Comparison of ENCODE assay signal across 15 cellular contexts in genomic region chrX:7228226-7228625, GRCh38.
DNase-seq lines count a peak whose midpoint lies in the region; ATAC-seq and TF ChIP-seq lines count a peak whose summit lies in the region.
"Had no signal": no experiment of that assay in that cellular context is flagged by ENCODE, and none has a peak within 500 bp of the region (broad histone marks: within the 10 kb centered on the region; RNA-seq: fewer than 3 reads in every experiment).

No MANE protein-coding gene starts in this region.

- H3K4me1 ChIP-seq in DOHH2 (ENCODE audit: control insufficient read depth, low read length), result peaks cover 97% of the 10 kb centered on the region
- no peaks in the 10 kb centered on the region for H3K4me1 ChIP-seq in trophoblast cell (ENCODE audit: control insufficient read depth in 1 of 2, insufficient read depth in 2 of 2, low read length in 2 of 2)
- H3K4me1 ChIP-seq in testis, result no peaks in the 10 kb centered on the region

- peak overlapping the region; percentile 14 for H3K4ac ChIP-seq in trophoblast cell (ENCODE audit: low read depth, low read length)

- H3K9ac ChIP-seq in SU-DHL-6 (ENCODE audit: low read length), result no peak overlapping the region
- no peak overlapping the region for H3K9ac ChIP-seq in trophoblast cell (ENCODE audit: low read length)
- H3K9ac ChIP-seq: BLaER1 treated with 17β-estradiol and CSF1 and Interleukin-3, amounts not matched to agents 10 nM and 100 nM had no signal

- H2BK5ac ChIP-seq in trophoblast cell (ENCODE audit: low read depth, low read length, poor library complexity), result no peak overlapping the region

- ATAC-seq in GM18520 (IDR thresholded peaks at IDR 0.05; ENCODE audit: unreplicated experiment), result no peak
- ATAC-seq: GM12878, HCT116 had no signal

- no peak overlapping the region for H2AK5ac ChIP-seq in trophoblast cell (ENCODE audit: low read length)

- peaks cover 6% of the 10 kb centered on the region; the same call in 1 of the 2 replicates for H3K36me3 ChIP-seq in DOHH2 (ENCODE audit: control insufficient read depth, low read length)
- no peaks in the 10 kb centered on the region for H3K36me3 ChIP-seq in SU-DHL-6 (ENCODE audit: low read length)
- H3K36me3 ChIP-seq in trophoblast cell (ENCODE audit: control insufficient read depth in 1 of 2, insufficient read depth in 2 of 2, low read length in 2 of 2), result no peaks in the 10 kb centered on the region
- H3K36me3 ChIP-seq in testis (ENCODE audit: low read depth, missing control alignments), result no peaks in the 10 kb centered on the region

- no peaks in the 10 kb centered on the region for H3K79me1 ChIP-seq in trophoblast cell (ENCODE audit: low read length)

- H4K91ac ChIP-seq in trophoblast cell (ENCODE audit: low read depth, low read length), result no peak overlapping the region

- DNase-seq in LHCN-M2 (ENCODE audit: low read depth) (peak; percentile 61), trophoblast cell (no peak), testis (no peak), cerebellum (ENCODE audit: low spot score) (no peak)
- DNase-seq: ACHN; Calu3; CD4-positive, CD25-positive, alpha-beta regulatory T cell; DMS 273 treated with DMSO at 0.1 percent for 48 hours had no signal

- H3K9me3 ChIP-seq in DOHH2 (ENCODE audit: control insufficient read depth, insufficient read depth, low read length), result no peaks in the 10 kb centered on the region
- no peaks in the 10 kb centered on the region for H3K9me3 ChIP-seq in SU-DHL-6 (ENCODE audit: insufficient read depth, low read length)
- H3K9me3 ChIP-seq in trophoblast cell (ENCODE audit: insufficient read depth, low read depth, low read length), result no peaks in the 10 kb centered on the region
- H3K9me3 ChIP-seq in testis, result no peaks in the 10 kb centered on the region

- intact Hi-C loops in testis (cut with DNase I; ENCODE audit: low total_unique reads), result no loop called here

- H2BK120ac ChIP-seq in trophoblast cell (ENCODE audit: insufficient read depth, low read length, poor library complexity), result no peak overlapping the region

- no peak overlapping the region for H3K23ac ChIP-seq in trophoblast cell (ENCODE audit: low read length)

- H3K27ac ChIP-seq in DOHH2 (ENCODE audit: low read depth, low read length), result peak overlapping the region; percentile 62
- peak overlapping the region; percentile 39 for H3K27ac ChIP-seq in SU-DHL-6 (ENCODE audit: low read depth, low read length)
- no peak overlapping the region for H3K27ac ChIP-seq in trophoblast cell (ENCODE audit: low read depth, low read length)
- no peak overlapping the region for H3K27ac ChIP-seq in testis
- H3K27ac ChIP-seq: BLaER1 treated with 17β-estradiol and CSF1 and Interleukin-3, amounts not matched to agents 10 nM and 100 nM; HL-60 had no signal

- H2AFZ ChIP-seq in SU-DHL-6 (ENCODE audit: low read depth, low read length, severe bottlenecking), result no peak overlapping the region
- no peak overlapping the region for H2AFZ ChIP-seq in trophoblast cell (ENCODE audit: insufficient read depth, low read length, poor library complexity)

- H3K4me3 ChIP-seq in DOHH2 (ENCODE audit: low read length) (peak overlapping the region; percentile 27), SU-DHL-6 (ENCODE audit: insufficient read depth, low read length, poor library complexity, severe bottlenecking) (no peak overlapping the region), trophoblast cell (ENCODE audit: low read depth, low read length) (no peak overlapping the region), testis (no peak overlapping the region)
- H3K4me3 ChIP-seq: BLaER1 treated with 17β-estradiol and CSF1 and Interleukin-3, amounts not matched to agents 10 nM and 100 nM; GM12878 had no signal

- H3K27me3 ChIP-seq in DOHH2 (ENCODE audit: control insufficient read depth, low read length) (no peaks in the 10 kb centered on the region), SU-DHL-6 (ENCODE audit: low read length) (no peaks in the 10 kb centered on the region), trophoblast cell (ENCODE audit: insufficient read depth, low read length) (no peaks in the 10 kb centered on the region), testis (no peaks in the 10 kb centered on the region)
- H3K27me3 ChIP-seq: BLaER1 treated with 17β-estradiol and CSF1 and Interleukin-3, amounts not matched to agents 10 nM and 100 nM had no signal

- H3K14ac ChIP-seq in trophoblast cell (ENCODE audit: low read length), result no peak overlapping the region

- H4K20me1 ChIP-seq in DOHH2 (ENCODE audit: control insufficient read depth, insufficient read depth, low read depth, low read length), result no peaks in the 10 kb centered on the region
- no peaks in the 10 kb centered on the region for H4K20me1 ChIP-seq in SU-DHL-6 (ENCODE audit: low read depth, low read length)

- no peaks in the 10 kb centered on the region for H3K9me2 ChIP-seq in DOHH2 (replicated peaks; ENCODE audit: control insufficient read depth, low read length)
- H3K9me2 ChIP-seq in SU-DHL-6 (replicated peaks; ENCODE audit: insufficient read depth, low read length), result no peaks in the 10 kb centered on the region

- no peak overlapping the region for H2BK12ac ChIP-seq in trophoblast cell (ENCODE audit: low read length)

- H3F3A ChIP-seq in DOHH2 (ENCODE audit: control insufficient read depth, insufficient read depth), result no peaks in the 10 kb centered on the region; the same call in 1 of the 2 replicates
- H3F3A ChIP-seq in SU-DHL-6 (ENCODE audit: insufficient read depth), result peaks cover 3% of the 10 kb centered on the region; the same call in 1 of the 2 replicates

- H3K18ac ChIP-seq in trophoblast cell (ENCODE audit: low read length), result no peak overlapping the region

- H4K8ac ChIP-seq in trophoblast cell (ENCODE audit: low read depth, low read length), result no peak overlapping the region

- TF ChIP-seq CTCF in DOHH2 (IDR thresholded peaks at IDR 0.05; ENCODE audit: low read depth, low read length, poor library complexity, severe bottlenecking) (no peak), SU-DHL-6 (IDR thresholded peaks at IDR 0.05; ENCODE audit: insufficient read depth, low read length, poor library complexity, severe bottlenecking) (no peak), testis (IDR thresholded peaks at IDR 0.05) (no peak)

- no peak overlapping the region for H4K12ac ChIP-seq in trophoblast cell (ENCODE audit: low read depth, low read length)

- TF ChIP-seq POLR2A in testis (IDR thresholded peaks at IDR 0.05), result no peak

- WGBS in trophoblast cell (ENCODE audit: extremely low coverage, insufficient coverage, insufficient read length), result no CpG with 5 or more reads among the region's 2 CpGs
- 100% methylated on average over 2 of the region's 2 CpGs for WGBS in testis, 2 donors

- H3K4me2 ChIP-seq in DOHH2 (ENCODE audit: low read length), result peak overlapping the region; percentile 58
- peak overlapping the region; percentile 31 for H3K4me2 ChIP-seq in SU-DHL-6 (ENCODE audit: low read depth, low read length, poor library complexity, severe bottlenecking)
- H3K4me2 ChIP-seq in trophoblast cell (ENCODE audit: low read length), result no peak overlapping the region
- H3K4me2 ChIP-seq: BLaER1 treated with 17β-estradiol and CSF1 and Interleukin-3, amounts not matched to agents 10 nM and 100 nM had no signal

- H3K79me2 ChIP-seq in DOHH2 (ENCODE audit: control insufficient read depth, low read length), result peaks cover 70% of the 10 kb centered on the region
- peaks cover 79% of the 10 kb centered on the region for H3K79me2 ChIP-seq in SU-DHL-6 (ENCODE audit: insufficient read depth, low read length)
- no peaks in the 10 kb centered on the region for H3K79me2 ChIP-seq in trophoblast cell (ENCODE audit: control insufficient read depth, insufficient read depth, low read length, poor library complexity)

Comparison
In these comparisons a context has a peak if more than half of its experiments do, and no peak if none do; other contexts are left out.
1. H3K27ac ChIP-seq: peak in DOHH2 (single experiment) and SU-DHL-6 (single experiment); none in trophoblast cell (single experiment) and testis (0 of 2).